Comparison of ENCODE assay signal across 1 cellular context in genomic region chr14:67232066-67232465, GRCh38.
TF ChIP-seq lines count a peak whose summit lies in the region.

No MANE protein-coding gene starts in this region.

TF ChIP-seq in WTC11, 78 proteins besides CTCF, POLR2A, EP300 and RAD21 (continued from another document):
- TF ChIP-seq PRDM15 (CRISPR knock-in tag; IDR thresholded peaks at IDR 0.05) (no peak), SMAD3 (CRISPR knock-in tag; IDR thresholded peaks at IDR 0.05; ENCODE audit: borderline replicate concordance) (no peak), ZNF532 (CRISPR knock-in tag; IDR thresholded peaks at IDR 0.05; ENCODE audit: borderline replicate concordance) (no peak), AR (CRISPR knock-in tag; IDR thresholded peaks at IDR 0.05) (no peak), JUN (CRISPR knock-in tag; IDR thresholded peaks at IDR 0.05) (no peak), NFYB (CRISPR knock-in tag; conservative IDR thresholded peaks at IDR 0.05; ENCODE audit: low read depth) (no peak), ATF1 (CRISPR knock-in tag; IDR thresholded peaks at IDR 0.05) (no peak)
